ENCODE assay signal across 12 cellular contexts in the genomic region with DNA sequence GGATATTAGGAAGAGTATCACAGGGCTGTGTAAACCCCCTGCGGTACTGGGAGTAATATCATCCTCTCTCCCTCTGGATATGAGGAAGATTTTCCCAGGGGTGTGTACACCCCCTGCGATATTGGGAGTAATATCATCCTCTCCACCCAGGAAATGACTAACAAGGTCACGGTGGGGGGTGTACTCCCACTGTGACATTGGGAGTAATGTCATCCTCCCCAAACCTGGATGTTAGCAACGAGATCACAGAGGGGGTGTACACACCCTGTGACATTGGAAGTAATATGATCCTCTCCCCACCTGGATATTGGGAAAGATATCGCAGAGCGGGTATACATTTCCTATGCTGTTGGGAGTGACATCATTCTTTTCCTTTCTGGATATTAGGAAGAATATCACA. TPM values are rescaled to one million over a fixed set of nuclear protein-coding genes. Genes with fewer than 3 reads are reported as not detected.
DNase-seq lines count a peak whose midpoint lies in the region; ATAC-seq, FAIRE-seq and TF ChIP-seq lines count a peak whose summit lies in the region.
"Not testable (repeated sequence)": the region's sequence is repeated elsewhere in the genome, so short reads cannot be mapped to it uniquely, and the experiment has no call there.
"Had no signal": no experiment of that assay in that cellular context is flagged by ENCODE, and none has a peak within 500 bp of the region (broad histone marks: within the 10 kb centered on the region; RNA-seq: fewer than 3 reads in every experiment).

No MANE protein-coding gene starts in this region.

- H3K27me3 ChIP-seq in PC-3 (ENCODE audit: low read length); bronchial epithelial cell (ENCODE audit: control insufficient read depth, insufficient read depth, low read length): not testable (repeated sequence)

- not testable (repeated sequence) for H3F3A ChIP-seq in PC-3 (ENCODE audit: low read length, unreplicated experiment)

- not testable (repeated sequence) for TF ChIP-seq CTCF in HEK293 (tag by site-specific recombination; IDR thresholded peaks at IDR 0.05); PC-3 (conservative IDR thresholded peaks at IDR 0.05; ENCODE audit: low read depth, low read length); bronchial epithelial cell (IDR thresholded peaks at IDR 0.05; ENCODE audit: insufficient read depth, low read length, severe bottlenecking)

- not testable (repeated sequence) for H2AFZ ChIP-seq in PC-3 (ENCODE audit: low read length)

- H3K4me3 ChIP-seq in HEK293 (ENCODE audit: low read depth, low read length); PC-3 (ENCODE audit: low read length); bronchial epithelial cell (ENCODE audit: low read depth, low read length): not testable (repeated sequence)

- intact Hi-C loops in PC-3 (cut with micrococcal nuclease) = loop anchor here (5.0 to 10.0 kb wide), 2 partner anchors 182 to 280 kb away; a partner anchor contains a TSS

- not testable (repeated sequence) for H4K20me1 ChIP-seq in PC-3 (ENCODE audit: low read length)

- H3K9ac ChIP-seq in PC-3 (ENCODE audit: low read length) = not testable (repeated sequence)

- POLR2A ChIA-PET in HEK293 (lab: Yijun Ruan, JAX); PC-3 (lab: Charles Lee; ENCODE audit: unreplicated experiment): not testable (repeated sequence)

- H3K9me3 ChIP-seq in HEK293 (ENCODE audit: control insufficient read depth, insufficient read depth, low read depth, low read length); PC-3 (ENCODE audit: low read length): not testable (repeated sequence)

- not testable (repeated sequence) for FAIRE-seq in bronchial epithelial cell (lab: Jason Lieb, UNC)

- ATAC-seq in PC-3 = not testable (repeated sequence)

- not testable (repeated sequence) for H3K79me2 ChIP-seq in PC-3 (ENCODE audit: low read length)

- not testable (repeated sequence) for H3K36me3 ChIP-seq in HEK293 (ENCODE audit: control insufficient read depth in 2 of 2, insufficient read depth in 1 of 2, low read length in 2 of 2); PC-3 (ENCODE audit: low read depth, low read length); bronchial epithelial cell (ENCODE audit: control insufficient read depth, insufficient read depth, low read length)

- peak; percentile 84 for DNase-seq in A172 (ENCODE audit: low spot score)
- DNase-seq in ELR (ENCODE audit: low read depth) = peak; percentile 30
- peak; percentile 43 for DNase-seq in PC-3
- peak; percentile 54 for DNase-seq in bronchial epithelial cell (ENCODE audit: low read depth)

- not testable (repeated sequence) for H3K9me2 ChIP-seq in PC-3 (replicated peaks; ENCODE audit: low read length)

- 0 out of 2 replicates have a peak overlapping the region, but pooled peaks have one; percentile 26 for H3K4me2 ChIP-seq in PC-3 (ENCODE audit: low read length)

- CTCF ChIA-PET in HEK293 (lab: Yijun Ruan, JAX); PC-3 (lab: Charles Lee): not testable (repeated sequence)

- not testable (repeated sequence) for H3K4me1 ChIP-seq in HEK293 (ENCODE audit: control insufficient read depth, insufficient read depth, low read length)
- peaks cover 33% of the 10 kb centered on the region for H3K4me1 ChIP-seq in PC-3 (ENCODE audit: insufficient read depth, low read length)

- not testable (repeated sequence) for H3K27ac ChIP-seq in HEK293 (ENCODE audit: extremely low read depth, low read depth, low read length); PC-3 (ENCODE audit: low read length)

- not testable (repeated sequence) for BruUV-seq in PC-3 (replicated peaks; lab: Mats Ljungman, UMichigan)

TF ChIP-seq in HEK293, 187 proteins besides CTCF, POLR2A, EP300 and RAD21:
- peak; percentile 63 for TF ChIP-seq ZIC2 (tag by site-specific recombination; IDR thresholded peaks at IDR 0.05)
- TF ChIP-seq, protein P1, sequence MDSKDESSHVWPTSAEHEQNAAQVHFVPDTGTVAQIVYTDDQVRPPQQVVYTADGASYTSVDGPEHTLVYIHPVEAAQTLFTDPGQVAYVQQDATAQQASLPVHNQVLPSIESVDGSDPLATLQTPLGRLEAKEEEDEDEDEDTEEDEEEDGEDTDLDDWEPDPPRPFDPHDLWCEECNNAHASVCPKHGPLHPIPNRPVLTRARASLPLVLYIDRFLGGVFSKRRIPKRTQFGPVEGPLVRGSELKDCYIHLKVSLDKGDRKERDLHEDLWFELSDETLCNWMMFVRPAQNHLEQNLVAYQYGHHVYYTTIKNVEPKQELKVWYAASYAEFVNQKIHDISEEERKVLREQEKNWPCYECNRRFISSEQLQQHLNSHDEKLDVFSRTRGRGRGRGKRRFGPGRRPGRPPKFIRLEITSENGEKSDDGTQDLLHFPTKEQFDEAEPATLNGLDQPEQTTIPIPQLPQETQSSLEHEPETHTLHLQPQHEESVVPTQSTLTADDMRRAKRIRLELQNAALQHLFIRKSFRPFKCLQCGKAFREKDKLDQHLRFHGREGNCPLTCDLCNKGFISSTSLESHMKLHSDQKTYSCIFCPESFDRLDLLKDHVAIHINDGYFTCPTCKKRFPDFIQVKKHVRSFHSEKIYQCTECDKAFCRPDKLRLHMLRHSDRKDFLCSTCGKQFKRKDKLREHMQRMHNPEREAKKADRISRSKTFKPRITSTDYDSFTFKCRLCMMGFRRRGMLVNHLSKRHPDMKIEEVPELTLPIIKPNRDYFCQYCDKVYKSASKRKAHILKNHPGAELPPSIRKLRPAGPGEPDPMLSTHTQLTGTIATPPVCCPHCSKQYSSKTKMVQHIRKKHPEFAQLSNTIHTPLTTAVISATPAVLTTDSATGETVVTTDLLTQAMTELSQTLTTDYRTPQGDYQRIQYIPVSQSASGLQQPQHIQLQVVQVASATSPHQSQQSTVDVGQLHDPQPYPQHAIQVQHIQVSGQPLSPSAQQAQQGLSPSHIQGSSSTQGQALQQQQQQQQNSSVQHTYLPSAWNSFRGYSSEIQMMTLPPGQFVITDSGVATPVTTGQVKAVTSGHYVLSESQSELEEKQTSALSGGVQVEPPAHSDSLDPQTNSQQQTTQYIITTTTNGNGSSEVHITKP (tag by site-specific recombination; IDR thresholded peaks at IDR 0.05) = peak; percentile 65; the same call in 1 of the 2 replicates
- peak; percentile 77 for TF ChIP-seq GLIS1 (tag by site-specific recombination; IDR thresholded peaks at IDR 0.05)
- TF ChIP-seq WT1 (tag by site-specific recombination; IDR thresholded peaks at IDR 0.05) = peak; percentile 45; the same call in 1 of the 2 replicates

RNA-seq across cellular contexts. Expression of a gene that starts 40.4 kb away (rescaled TPM):
- 0.10 and 0.19 TPM in 2 replicates for total RNA-seq in A172 (2014; rRNA removed; shearing (Covaris generic))
- 0.44 TPM in 1 of 2 replicates, not detected in the other for total RNA-seq in PC-3 (2014; rRNA removed)
- total RNA-seq in bronchial epithelial cell = 0.13 and 0.26 TPM in 2 replicates
- total RNA-seq: CD4-positive, alpha-beta memory T cell; CD4-positive, CD25-positive, alpha-beta regulatory T cell; CD8-positive, alpha-beta memory T cell; G401; GM12878 had no signal

RNA-seq across cellular contexts. Expression of a gene that starts 48.6 kb away (rescaled TPM):
- 0.24 TPM in 1 of 2 replicates, not detected in the other for total RNA-seq in A172 (2014; rRNA removed; shearing (Covaris generic))
- not detected in 2 replicates for total RNA-seq in PC-3 (2014; rRNA removed)
- 0.13 TPM in 1 of 2 replicates, not detected in the other for total RNA-seq in bronchial epithelial cell
- total RNA-seq: A673; CD4-positive, alpha-beta memory T cell; CD4-positive, CD25-positive, alpha-beta regulatory T cell; CD8-positive, alpha-beta memory T cell; Daoy; G401; GM12878 had no signal

Comparison
In these comparisons a context has a peak if more than half of its experiments do, and no peak if none do; other contexts are left out.
1. DNase-seq: peak in every context shown above with its lines; median percentile 84 in A172; 54 in bronchial epithelial cell; 43 in PC-3; 30 in ELR.